ENCODE assay signal across 8 cellular contexts in the genomic region with DNA sequence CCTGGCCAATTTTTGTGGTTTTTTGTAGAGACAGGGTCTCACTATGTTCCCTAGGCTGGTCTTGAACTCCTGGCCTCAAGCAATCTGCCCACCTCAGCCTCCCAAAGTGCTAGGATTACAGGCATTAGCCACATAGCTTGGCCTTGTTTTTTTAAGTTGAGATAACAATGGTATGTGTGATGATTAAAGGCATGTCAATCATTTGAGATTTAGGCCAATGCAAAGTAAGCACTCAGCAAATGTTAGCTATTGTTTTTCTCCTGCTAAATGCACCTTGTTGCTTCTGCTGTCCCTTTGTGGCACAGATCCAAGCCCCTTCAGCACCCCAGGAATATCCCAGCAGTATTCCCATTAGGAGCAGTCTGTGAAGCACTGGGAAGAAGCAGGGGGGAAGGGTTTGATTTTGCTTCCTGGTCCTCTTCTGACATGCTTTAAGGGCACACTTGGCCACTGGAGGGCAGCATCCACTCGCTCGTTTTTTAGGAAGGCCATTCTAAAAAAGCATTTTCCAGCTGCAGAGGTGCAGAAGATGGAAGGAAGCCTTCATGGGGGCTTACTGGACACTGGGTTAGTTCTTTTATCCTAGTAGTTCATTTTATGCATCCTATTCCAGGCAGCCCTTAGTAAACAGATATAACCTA.
A peak's percentile ranks its signal among the peaks of the same experiment; 100 is the strongest.
DNase-seq lines count a peak whose midpoint lies in the region; ATAC-seq, FAIRE-seq and TF ChIP-seq lines count a peak whose summit lies in the region.

No MANE protein-coding gene starts in this region.

- POLR2A ChIA-PET in endothelial cell of umbilical vein (lab: Charles Lee) = interaction anchor here (0.7 kb wide), 1 partner anchor 187 kb away, joined by 5 read pairs; no protein-coding TSS in a partner anchor

- no TSS peak for BruUV-seq in endothelial cell of umbilical vein (replicated peaks; lab: Mats Ljungman, UMichigan)

- H3K36me3 ChIP-seq in endothelial cell of umbilical vein (ENCODE audit: control insufficient read depth in 2 of 2, extremely low read depth in 1 of 2, insufficient read depth in 2 of 2, low read length in 2 of 2) (no peaks in the 10 kb centered on the region), mucosa of descending colon (ENCODE audit: low read depth) (no peaks in the 10 kb centered on the region)

- no peak overlapping the region for H2AFZ ChIP-seq in endothelial cell of umbilical vein (ENCODE audit: low read depth, low read length)

- H3K27me3 ChIP-seq in endothelial cell of umbilical vein (ENCODE audit: control insufficient read depth in 2 of 2, insufficient read depth in 2 of 2, low read length in 2 of 2) = no peaks in the 10 kb centered on the region

- no peaks in the 10 kb centered on the region for H4K20me1 ChIP-seq in endothelial cell of umbilical vein (replicated peaks; ENCODE audit: control insufficient read depth, extremely low read depth, insufficient read depth, low read length)

- no peaks in the 10 kb centered on the region for H3K9me1 ChIP-seq in endothelial cell of umbilical vein (replicated peaks; ENCODE audit: control insufficient read depth, extremely low read depth, insufficient read depth, low read length)

- peak; percentile 99 for FAIRE-seq in endothelial cell of umbilical vein (lab: Jason Lieb, UNC)

- H3K27ac ChIP-seq in endothelial cell of umbilical vein (ENCODE audit: insufficient read depth, low read depth, low read length) = no peak overlapping the region

- DNase-seq in CMK (ENCODE audit: low read depth) (peak; percentile 25), HT1080 (ENCODE audit: low read depth) (peak; percentile 79), NOMO-1 (lab: John Stamatoyannopoulos, UW; ENCODE audit: unreplicated experiment in 2 of 2) (peak; percentile 56), endothelial cell of umbilical vein (ENCODE audit: low read depth, low spot score) (peak; percentile 83), mucosa of descending colon (peak in 2 of 3 donors; percentile 86 to 91)
- peak; percentile 86 for DNase-seq in activated CD8-positive, alpha-beta memory T cell treated with anti-CD3 and anti-CD28 coated beads for 24 hours
- DNase-seq in stimulated activated CD8-positive, alpha-beta memory T cell treated with anti-CD3 and anti-CD28 coated beads, Interleukin-7, amount 100 ng/mL, for 24 hours (ENCODE audit: low read depth) = peak; percentile 51

- H3K4me3 ChIP-seq in endothelial cell of umbilical vein (replicated peaks in 1 of 3; ENCODE audit: insufficient read depth in 1 of 3, low read depth in 1 of 3, low read length in 3 of 3) = no peak overlapping the region
- H3K4me3 ChIP-seq in mucosa of descending colon = no peak overlapping the region

- no peak overlapping the region for H3K9ac ChIP-seq in endothelial cell of umbilical vein (replicated peaks; ENCODE audit: extremely low read depth, insufficient read depth, low read length)

- H3K4me1 ChIP-seq in endothelial cell of umbilical vein (ENCODE audit: control insufficient read depth, extremely low read depth, insufficient read depth, low read length) = no peaks in the 10 kb centered on the region
- no peaks in the 10 kb centered on the region for H3K4me1 ChIP-seq in mucosa of descending colon (ENCODE audit: low read depth)

- TF ChIP-seq CTCF in endothelial cell of umbilical vein (IDR thresholded peaks at IDR 0.05; ENCODE audit: extremely low read depth in 1 of 2, insufficient read depth in 1 of 2, low read depth in 1 of 2, low read length in 2 of 2) (peak; percentile 77 to 78), mucosa of descending colon (IDR thresholded peaks at IDR 0.05) (peak; percentile 40)

- ATAC-seq in mucosa of descending colon (peak; percentile 91), HG03571 (IDR thresholded peaks at IDR 0.05; ENCODE audit: unreplicated experiment) (no peak)

- dilution Hi-C loops in endothelial cell of umbilical vein (cut with MboI; ENCODE audit: extremely low pct_ligation_motif_present, low sequenced_read_pairs) = no loop called here

- H3K4me2 ChIP-seq in endothelial cell of umbilical vein (ENCODE audit: insufficient read depth, low read length) = no peak overlapping the region

- TF ChIP-seq POLR2A in endothelial cell of umbilical vein (IDR thresholded peaks at IDR 0.05; ENCODE audit: low read depth, low read length) = no peak

- intact Hi-C loops in endothelial cell of umbilical vein (cut with micrococcal nuclease) = loop anchor here (1.0 to 2.0 kb wide), 3 partner anchors 238 to 598 kb away; no protein-coding TSS in a partner anchor
- intact Hi-C loops in mucosa of descending colon (cut with DNase I, micrococcal nuclease) = loop anchor here in 1 of 2 donors (5.0 kb wide), 1 partner anchor 244 kb away; no protein-coding TSS in a partner anchor

- no peaks in the 10 kb centered on the region for H3K79me2 ChIP-seq in endothelial cell of umbilical vein (ENCODE audit: control insufficient read depth, insufficient read depth, low read length)

- CTCF ChIA-PET in endothelial cell of umbilical vein (lab: Charles Lee) = interaction anchor here (0.6 to 6.9 kb wide), 28 partner anchors 9 to 981 kb away, joined by 3 to 83 read pairs (median 4); no protein-coding TSS in a partner anchor

- H3K9me3 ChIP-seq in endothelial cell of umbilical vein (replicated peaks; ENCODE audit: control insufficient read depth, insufficient read depth, low read length) (peaks cover 1% of the 10 kb centered on the region), mucosa of descending colon (peaks cover 5% of the 10 kb centered on the region)

TF ChIP-seq in endothelial cell of umbilical vein, 7 proteins besides CTCF, POLR2A, EP300 and RAD21:
- no peak for TF ChIP-seq JUN (IDR thresholded peaks at IDR 0.05; ENCODE audit: borderline replicate concordance, insufficient read depth, insufficient read length, low read depth)

Comparison
In these comparisons a context has a peak if more than half of its experiments do, and no peak if none do; other contexts are left out.
1. DNase-seq: peak in every context shown above with its lines; median percentile 88 in mucosa of descending colon; 86 in activated CD8-positive, alpha-beta memory T cell treated with anti-CD3 and anti-CD28 coated beads for 24 hours; 83 in endothelial cell of umbilical vein; 79 in HT1080; 56 in NOMO-1; 51 in stimulated activated CD8-positive, alpha-beta memory T cell treated with anti-CD3 and anti-CD28 coated beads, Interleukin-7, amount 100 ng/mL, for 24 hours; 25 in CMK.